14 cellular contexts compared by ENCODE assay signal in the genomic region with DNA sequence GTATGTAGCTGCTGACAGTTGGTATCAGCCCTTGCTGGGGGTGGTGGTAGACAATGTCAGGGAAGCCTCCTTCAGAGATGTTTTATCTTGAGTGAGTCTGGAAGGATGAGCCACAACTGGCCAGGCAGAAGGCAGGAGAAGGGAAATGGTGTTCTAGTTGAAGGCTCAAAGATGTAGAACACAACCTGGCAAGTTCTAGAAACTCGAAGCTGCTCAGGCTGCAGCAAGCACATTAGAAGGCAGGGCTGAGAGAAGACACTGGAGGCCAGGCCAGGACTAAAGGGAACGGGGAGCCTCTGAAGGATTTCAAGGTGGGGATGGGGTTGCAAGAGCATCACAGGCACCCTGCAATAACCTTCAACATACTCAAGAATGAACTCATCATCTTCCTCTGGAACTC.
"Had no signal": no experiment of that assay in that cellular context is flagged by ENCODE, and none has a peak within 500 bp of the region (broad histone marks: within the 10 kb centered on the region; RNA-seq: fewer than 3 reads in every experiment).

No MANE protein-coding gene starts in this region.

- ATAC-seq: natural killer cell treated with Interleukin-12 subunit alpha and Interleukin-12 subunit beta and Interleukin-15 and Interleukin-18, amount 100 ng/mL, for 72 hours had no signal

- H3K27ac Mint-ChIP-seq: activated naive CD4-positive, alpha-beta T cell treated with anti-CD3 and anti-CD28 coated beads for 36 hours; immature natural killer cell; natural killer cell treated with Interleukin-12 subunit alpha and Interleukin-12 subunit beta and Interleukin-15 and Interleukin-18, amount 100 ng/mL, for 72 hours; stimulated activated naive CD8-positive, alpha-beta T cell treated with anti-CD3 and anti-CD28 coated beads, Interleukin-15, Interleukin-2, amounts not matched to agents 100 ng/mL and 50 ng/mL, for 24 hours had no signal

- H3K4me3 ChIP-seq: SJCRH30, thyroid gland had no signal

- H3K27me3 ChIP-seq: SJCRH30, thyroid gland had no signal

- H3K9me3 ChIP-seq: SJCRH30, thyroid gland had no signal

- H3K9me3 Mint-ChIP-seq: activated naive CD4-positive, alpha-beta T cell treated with anti-CD3 and anti-CD28 coated beads for 36 hours; activated T-helper 1 cell treated with anti-CD3 and anti-CD28 coated beads, Interleukin-12 subunit alpha, Interleukin-12 subunit beta, Interleukin-2, Interleukin-4 antibody, amounts not matched to agents 30 ng/mL and 10 ng/mL and 1 ng/mL, durations not matched to agents 14 hours and 24 hours and 36 hours; effector memory CD8-positive, alpha-beta T cell; immature natural killer cell; natural killer cell treated with Interleukin-12 subunit alpha and Interleukin-12 subunit beta and Interleukin-15 and Interleukin-18, amount 100 ng/mL, for 72 hours; stimulated activated naive CD8-positive, alpha-beta T cell treated with anti-CD3 and anti-CD28 coated beads, Interleukin-15, Interleukin-2, amounts not matched to agents 100 ng/mL and 50 ng/mL, for 24 hours had no signal

- H3K36me3 ChIP-seq: SJCRH30 had no signal

- H3K27me3 Mint-ChIP-seq: effector memory CD8-positive, alpha-beta T cell; natural killer cell treated with Interleukin-12 subunit alpha and Interleukin-12 subunit beta and Interleukin-15 and Interleukin-18, amount 100 ng/mL, for 72 hours; stimulated activated naive CD8-positive, alpha-beta T cell treated with anti-CD3 and anti-CD28 coated beads, Interleukin-15, Interleukin-2, amounts not matched to agents 100 ng/mL and 50 ng/mL, for 24 hours had no signal

- H3K36me3 Mint-ChIP-seq: natural killer cell treated with Interleukin-12 subunit alpha and Interleukin-12 subunit beta and Interleukin-15 and Interleukin-18, amount 100 ng/mL, for 72 hours had no signal

- H3K27ac ChIP-seq: SJCRH30, thyroid gland had no signal

- DNase-seq: activated CD4-positive, alpha-beta T cell treated with anti-CD3 and anti-CD28 coated beads for 1 hour; activated CD4-positive, alpha-beta T cell treated with anti-CD3 and anti-CD28 coated beads, Interleukin-2, amount 50 U/mL, for 48 hours; cortex of kidney; immature natural killer cell; left cardiac atrium; stimulated activated CD4-positive, alpha-beta T cell treated with anti-CD3 and anti-CD28 coated beads, Interleukin-2, amount 100 ng/mL, for 48 hours; T1000 had no signal

- H3K4me1 ChIP-seq: SJCRH30 had no signal

- H3K4me1 Mint-ChIP-seq: immature natural killer cell had no signal

- H3K4me3 Mint-ChIP-seq: activated naive CD4-positive, alpha-beta T cell treated with anti-CD3 and anti-CD28 coated beads for 36 hours; activated T-helper 1 cell treated with anti-CD3 and anti-CD28 coated beads, Interleukin-12 subunit alpha, Interleukin-12 subunit beta, Interleukin-2, Interleukin-4 antibody, amounts not matched to agents 30 ng/mL and 10 ng/mL and 1 ng/mL, durations not matched to agents 14 hours and 24 hours and 36 hours; effector memory CD8-positive, alpha-beta T cell; immature natural killer cell; natural killer cell treated with Interleukin-12 subunit alpha and Interleukin-12 subunit beta and Interleukin-15 and Interleukin-18, amount 100 ng/mL, for 72 hours; stimulated activated naive CD8-positive, alpha-beta T cell treated with anti-CD3 and anti-CD28 coated beads, Interleukin-15, Interleukin-2, amounts not matched to agents 100 ng/mL and 50 ng/mL, for 24 hours had no signal
